8 cellular contexts compared by ENCODE assay signal in genomic region chr14:65103150-65103760, GRCh38. TPM values are rescaled to one million over a fixed set of nuclear protein-coding genes. Genes with fewer than 3 reads are reported as not detected.
DNase-seq lines count a peak whose midpoint lies in the region; ATAC-seq, FAIRE-seq and TF ChIP-seq lines count a peak whose summit lies in the region.

No MANE protein-coding gene starts in this region.

- TF ChIP-seq CTCF in DOHH2 (IDR thresholded peaks at IDR 0.05; ENCODE audit: low read depth, low read length, poor library complexity, severe bottlenecking), result peak; percentile 30
- no peak for TF ChIP-seq CTCF in endothelial cell of umbilical vein (IDR thresholded peaks at IDR 0.05; ENCODE audit: extremely low read depth in 1 of 2, insufficient read depth in 1 of 2, low read depth in 1 of 2, low read length in 2 of 2)
- no peak for TF ChIP-seq CTCF in neutrophil (IDR thresholded peaks at IDR 0.05)

- dilution Hi-C loops in endothelial cell of umbilical vein (cut with MboI; ENCODE audit: extremely low pct_ligation_motif_present, low sequenced_read_pairs), result no loop called here

- H3K4me2 ChIP-seq in DOHH2 (ENCODE audit: low read length) (peak overlapping the region; percentile 64), endothelial cell of umbilical vein (ENCODE audit: insufficient read depth, low read length) (peak overlapping the region; percentile 93)

- CTCF ChIA-PET in endothelial cell of umbilical vein (lab: Charles Lee), result interaction anchor here (0.7 to 2.0 kb wide), 13 partner anchors 8 to 721 kb away, joined by 3 to 6 read pairs (median 4); partner anchors contain the start of gene FNTB

- intact Hi-C loops in endothelial cell of umbilical vein (cut with micrococcal nuclease), result loop anchor here (2.0 to 5.0 kb wide), 3 partner anchors 28 to 154 kb away; partner anchors contain the start of gene FNTB

- H3K9me1 ChIP-seq in endothelial cell of umbilical vein (replicated peaks; ENCODE audit: control insufficient read depth, extremely low read depth, insufficient read depth, low read length), result no peaks in the 10 kb centered on the region

- ATAC-seq in HG02678 (IDR thresholded peaks at IDR 0.05; ENCODE audit: unreplicated experiment) (no peak), GM19324 (IDR thresholded peaks at IDR 0.05; ENCODE audit: low FRiP score, unreplicated experiment) (no peak)

- no peak overlapping the region for H3K27ac ChIP-seq in DOHH2 (ENCODE audit: low read depth, low read length)
- no peak overlapping the region for H3K27ac ChIP-seq in SJSA1
- H3K27ac ChIP-seq in endothelial cell of umbilical vein (ENCODE audit: insufficient read depth, low read depth, low read length), result no peak overlapping the region
- H3K27ac ChIP-seq in neutrophil, result peak overlapping the region; percentile 88

- H2AFZ ChIP-seq in endothelial cell of umbilical vein (ENCODE audit: low read depth, low read length), result peak overlapping the region; percentile 80

- DNase-seq in HT1080 (ENCODE audit: low read depth) (peak; percentile 56), SJSA1 (ENCODE audit: low read depth in 1 of 2, low spot score in 2 of 2) (peak in 1 of 2 experiments; percentile 10), endothelial cell of umbilical vein (ENCODE audit: low read depth, low spot score) (no peak), islet precursor cell (no peak)

- FAIRE-seq in endothelial cell of umbilical vein (lab: Jason Lieb, UNC), result peak; percentile 53

- no peak for TF ChIP-seq POLR2A in endothelial cell of umbilical vein (IDR thresholded peaks at IDR 0.05; ENCODE audit: low read depth, low read length)

- H4K20me1 ChIP-seq in DOHH2 (ENCODE audit: control insufficient read depth, insufficient read depth, low read depth, low read length) (no peaks in the 10 kb centered on the region), endothelial cell of umbilical vein (replicated peaks; ENCODE audit: control insufficient read depth, extremely low read depth, insufficient read depth, low read length) (peaks cover 3% of the 10 kb centered on the region)

- peaks cover 40% of the 10 kb centered on the region for H3K4me1 ChIP-seq in DOHH2 (ENCODE audit: control insufficient read depth, low read length)
- peaks cover 9% of the 10 kb centered on the region; the same call in 1 of the 2 replicates for H3K4me1 ChIP-seq in SJSA1 (replicated peaks)
- H3K4me1 ChIP-seq in endothelial cell of umbilical vein (ENCODE audit: control insufficient read depth, extremely low read depth, insufficient read depth, low read length), result peaks cover 31% of the 10 kb centered on the region
- H3K4me1 ChIP-seq in neutrophil (ENCODE audit: control insufficient read depth in 1 of 2, insufficient read depth in 1 of 2, low read depth in 1 of 2, low read length in 1 of 2), result peaks cover 38 to 40% of the 10 kb centered on the region in 2 experiments

- H3K79me2 ChIP-seq in DOHH2 (ENCODE audit: control insufficient read depth, low read length) (peaks cover 38% of the 10 kb centered on the region), endothelial cell of umbilical vein (ENCODE audit: control insufficient read depth, insufficient read depth, low read length) (peaks cover 31% of the 10 kb centered on the region)

- H3K36me3 ChIP-seq in DOHH2 (ENCODE audit: control insufficient read depth, low read length), result peaks cover 14% of the 10 kb centered on the region
- H3K36me3 ChIP-seq in SJSA1, result peaks cover 18% of the 10 kb centered on the region
- no peaks in the 10 kb centered on the region for H3K36me3 ChIP-seq in endothelial cell of umbilical vein (ENCODE audit: control insufficient read depth in 2 of 2, extremely low read depth in 1 of 2, insufficient read depth in 2 of 2, low read length in 2 of 2)
- no peaks in the 10 kb centered on the region for H3K36me3 ChIP-seq in neutrophil

- no peaks in the 10 kb centered on the region for H3F3A ChIP-seq in DOHH2 (ENCODE audit: control insufficient read depth, insufficient read depth)

- H3K9me3 ChIP-seq in DOHH2 (ENCODE audit: control insufficient read depth, insufficient read depth, low read length) (no peaks in the 10 kb centered on the region), SJSA1 (replicated peaks) (no peaks in the 10 kb centered on the region; the same call in 1 of the 2 replicates), endothelial cell of umbilical vein (replicated peaks; ENCODE audit: control insufficient read depth, insufficient read depth, low read length) (no peaks in the 10 kb centered on the region), neutrophil (no peaks in the 10 kb centered on the region)

- BruUV-seq in endothelial cell of umbilical vein (replicated peaks; lab: Mats Ljungman, UMichigan), result no TSS peak

- peak overlapping the region; percentile 86 for H3K4me3 ChIP-seq in DOHH2 (ENCODE audit: low read length)
- H3K4me3 ChIP-seq in SJSA1, result peak overlapping the region; percentile 90
- H3K4me3 ChIP-seq in endothelial cell of umbilical vein (replicated peaks in 1 of 3; ENCODE audit: insufficient read depth in 1 of 3, low read depth in 1 of 3, low read length in 3 of 3), result peak overlapping the region; percentile 50 to 93 (median 75)
- peak overlapping the region; percentile 70 to 89 for H3K4me3 ChIP-seq in neutrophil (ENCODE audit: low read depth in 1 of 2, low read length in 1 of 2)

- no peaks in the 10 kb centered on the region for H3K9me2 ChIP-seq in DOHH2 (replicated peaks; ENCODE audit: control insufficient read depth, low read length)

- POLR2A ChIA-PET in endothelial cell of umbilical vein (lab: Charles Lee), result interaction anchor here (0.7 to 0.9 kb wide), 2 partner anchors 10 to 123 kb away, joined by 4 to 5 read pairs; no protein-coding TSS in a partner anchor

- H3K27me3 ChIP-seq in DOHH2 (ENCODE audit: control insufficient read depth, low read length), result no peaks in the 10 kb centered on the region
- no peaks in the 10 kb centered on the region for H3K27me3 ChIP-seq in SJSA1 (replicated peaks)
- no peaks in the 10 kb centered on the region for H3K27me3 ChIP-seq in endothelial cell of umbilical vein (ENCODE audit: control insufficient read depth in 2 of 2, insufficient read depth in 2 of 2, low read length in 2 of 2)
- H3K27me3 ChIP-seq in neutrophil, result no peaks in the 10 kb centered on the region

- peak overlapping the region; percentile 39 for H3K9ac ChIP-seq in endothelial cell of umbilical vein (replicated peaks; ENCODE audit: extremely low read depth, insufficient read depth, low read length)

TF ChIP-seq in endothelial cell of umbilical vein, 7 proteins besides CTCF, POLR2A, EP300 and RAD21:
- TF ChIP-seq POLR2AphosphoS5 (IDR thresholded peaks at IDR 0.05; ENCODE audit: insufficient read depth, low read depth, low read length) (no peak), MAX (IDR thresholded peaks at IDR 0.05; ENCODE audit: insufficient read depth, insufficient read length) (no peak), FOS (IDR thresholded peaks at IDR 0.05; ENCODE audit: borderline replicate concordance, insufficient read depth, low read length) (no peak), JUN (IDR thresholded peaks at IDR 0.05; ENCODE audit: borderline replicate concordance, insufficient read depth, insufficient read length, low read depth) (no peak)
TF ChIP-seq in endothelial cell of umbilical vein: peak in this region for 0.

RNA-seq across cellular contexts. Expression of gene MAX, which starts 0.9 kb away (rescaled TPM):
- 65.8 and 83.7 TPM in 2 replicates for total RNA-seq in HT1080 (2014; rRNA removed; shearing (Covaris generic))
- 61.5 and 61.8 TPM in 2 replicates for polyA plus RNA-seq in HT1080 (2015; cell fraction: cytosol; rRNA removed)
- 55.8 and 62.0 TPM in 2 replicates for polyA plus RNA-seq in HT1080 (2015; cell fraction: nucleus; rRNA removed)
- total RNA-seq in SJSA1 (2014; rRNA removed; shearing (Covaris generic)), result 21.3 and 24.6 TPM in 2 replicates
- 79.5 and 84.6 TPM in 2 replicates for total RNA-seq in endothelial cell of umbilical vein
- 57.1 and 70.1 TPM in 2 replicates for polyA plus RNA-seq in endothelial cell of umbilical vein
- polyA plus RNA-seq in endothelial cell of umbilical vein (2011; cell fraction: cytosol; rRNA removed), result 61.0 and 63.8 TPM in 2 replicates
- 55.7 and 56.7 TPM in 2 replicates for polyA plus RNA-seq in endothelial cell of umbilical vein (2011; cell fraction: nucleus; rRNA removed)
- polyA plus RNA-seq in endothelial cell of umbilical vein (2012), result 44.9 and 51.4 TPM in 2 replicates
- polyA minus RNA-seq in endothelial cell of umbilical vein, result 57.9 and 82.4 TPM in 2 replicates
- polyA minus RNA-seq in endothelial cell of umbilical vein (2011; cell fraction: cytosol; rRNA and poly(A)+ RNA removed), result 23.1 TPM
- polyA minus RNA-seq in endothelial cell of umbilical vein (2011; cell fraction: nucleus; rRNA and poly(A)+ RNA removed), result 53.7 and 61.6 TPM in 2 replicates
